ENCODE assay signal across 8 cellular contexts in the genomic region with DNA sequence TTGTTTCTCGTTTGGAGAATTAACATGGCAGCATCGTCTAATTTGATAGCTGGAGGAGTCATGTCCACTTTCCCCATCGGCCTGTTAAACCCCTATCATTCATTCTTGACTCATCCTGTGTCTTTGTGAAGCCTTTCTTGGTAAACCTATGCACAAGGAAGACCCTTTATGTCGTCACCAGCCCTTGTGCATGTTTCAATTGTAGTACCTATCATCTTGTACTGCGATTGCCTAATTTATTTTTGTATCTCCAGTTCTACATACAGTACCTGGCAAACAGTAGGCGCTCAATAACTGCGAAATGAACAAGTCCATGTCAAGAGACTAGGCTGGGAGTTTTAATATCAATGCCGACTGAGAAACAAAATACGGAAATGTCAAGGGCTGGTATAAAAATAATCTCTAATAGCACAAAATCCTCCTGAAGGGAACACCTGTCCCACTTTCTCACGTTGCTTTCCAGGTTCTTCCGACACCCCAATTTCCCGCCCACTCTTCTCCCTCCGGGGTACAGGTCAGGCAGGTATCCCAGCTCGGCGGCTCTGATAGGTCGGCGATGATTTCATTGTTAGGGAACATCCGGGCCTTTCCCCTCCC. TPM values are rescaled to one million over a fixed set of nuclear protein-coding genes. Genes with fewer than 3 reads are reported as not detected.
DNase-seq lines count a peak whose midpoint lies in the region; ATAC-seq and TF ChIP-seq lines count a peak whose summit lies in the region.

No MANE protein-coding gene starts in this region.

- peaks cover 25% of the 10 kb centered on the region for H3K4me1 Mint-ChIP-seq in stimulated activated memory B cell treated with anti-CD40 and anti-IgM and Interleukin-4, amounts not matched to agents 10 μg/mL and 1 μg/mL and 100 μg/mL, for 72 hours

- H3K9me2 ChIP-seq in hepatocyte (replicated peaks; ENCODE audit: insufficient read depth) = no peaks in the 10 kb centered on the region

- H3K36me3 Mint-ChIP-seq in stimulated activated memory B cell treated with anti-CD40 and anti-IgM and Interleukin-4, amounts not matched to agents 10 μg/mL and 1 μg/mL and 100 μg/mL, for 72 hours = no peaks in the 10 kb centered on the region

- peak overlapping the region; percentile 72 for H2AFZ ChIP-seq in hepatocyte

- H3K4me1 ChIP-seq in hepatocyte (ENCODE audit: insufficient read depth) = peaks cover 6% of the 10 kb centered on the region

- H3K27ac ChIP-seq in hepatocyte = peak overlapping the region; percentile 90

- DNase-seq in DMS153 treated with DMSO at 0.1 percent for 48 hours (lab: John Stamatoyannopoulos, UW; ENCODE audit: unreplicated experiment) (peak; percentile 16), DMS153 (lab: John Stamatoyannopoulos, UW) (no peak), hepatocyte (ENCODE audit: low spot score) (no peak), iPS-NIHi7 (ENCODE audit: extremely low spot score) (no peak), G401 (ENCODE audit: low spot score) (no peak)

- peak overlapping the region; percentile 95 for H3K27ac Mint-ChIP-seq in stimulated activated memory B cell treated with anti-CD40 and anti-IgM and Interleukin-4, amounts not matched to agents 10 μg/mL and 1 μg/mL and 100 μg/mL, for 72 hours

- H3K4me2 ChIP-seq in hepatocyte = peak overlapping the region; percentile 69

- peak overlapping the region; percentile 100 for H3K4me3 Mint-ChIP-seq in stimulated activated memory B cell treated with anti-CD40 and anti-IgM and Interleukin-4, amounts not matched to agents 10 μg/mL and 1 μg/mL and 100 μg/mL, for 72 hours

- no peaks in the 10 kb centered on the region for H3K27me3 Mint-ChIP-seq in stimulated activated memory B cell treated with anti-CD40 and anti-IgM and Interleukin-4, amounts not matched to agents 10 μg/mL and 1 μg/mL and 100 μg/mL, for 72 hours

- ATAC-seq in stimulated activated memory B cell treated with anti-CD40 and anti-IgM and Interleukin-4, amounts not matched to agents 10 μg/mL and 1 μg/mL and 100 μg/mL, for 72 hours = no peak
- ATAC-seq in GM18868 (IDR thresholded peaks at IDR 0.05; ENCODE audit: unreplicated experiment) = no peak

- no peaks in the 10 kb centered on the region for H3K27me3 ChIP-seq in hepatocyte

- H3K9me3 Mint-ChIP-seq in stimulated activated memory B cell treated with anti-CD40 and anti-IgM and Interleukin-4, amounts not matched to agents 10 μg/mL and 1 μg/mL and 100 μg/mL, for 72 hours = no peaks in the 10 kb centered on the region

- no peaks in the 10 kb centered on the region for H3K36me3 ChIP-seq in hepatocyte (replicated peaks; ENCODE audit: insufficient read depth, low read depth)

- H4K20me1 ChIP-seq in hepatocyte (ENCODE audit: insufficient read depth, poor library complexity, severe bottlenecking) = peaks cover 27% of the 10 kb centered on the region

- WGBS in hepatocyte (ENCODE audit: low lambda C conversion rate, missing lambda C conversion rate) = 50% methylated on average over 17 of the region's 18 CpGs

- in situ Hi-C loops in G401 (cut with HindIII; ENCODE audit: low sequenced_read_pairs) = no loop called here

- H3K9me3 ChIP-seq in hepatocyte (ENCODE audit: low read depth) = no peaks in the 10 kb centered on the region

- TF ChIP-seq CTCF in WI38 (IDR thresholded peaks at IDR 0.05; ENCODE audit: low read depth, low read length) = no peak
- TF ChIP-seq CTCF in hepatocyte (IDR thresholded peaks at IDR 0.05; ENCODE audit: poor library complexity) = no peak

- H3K79me2 ChIP-seq in hepatocyte = peaks cover 31% of the 10 kb centered on the region

- H3K4me3 ChIP-seq in WI38 (ENCODE audit: low read depth, low read length) (peak overlapping the region; percentile 83), hepatocyte (peak overlapping the region; percentile 1)

RNA-seq across cellular contexts. Expression of a gene that starts 1.3 kb away (rescaled TPM):
- total RNA-seq in hepatocyte = 48.1 and 49.1 TPM in 2 replicates
- polyA plus RNA-seq in hepatocyte = 36.0 and 39.1 TPM in 2 replicates
- total RNA-seq in G401 (2014; rRNA removed; shearing (Covaris generic)) = 29.8 and 31.9 TPM in 2 replicates
